17 cellular contexts compared by ENCODE assay signal in the genomic region with DNA sequence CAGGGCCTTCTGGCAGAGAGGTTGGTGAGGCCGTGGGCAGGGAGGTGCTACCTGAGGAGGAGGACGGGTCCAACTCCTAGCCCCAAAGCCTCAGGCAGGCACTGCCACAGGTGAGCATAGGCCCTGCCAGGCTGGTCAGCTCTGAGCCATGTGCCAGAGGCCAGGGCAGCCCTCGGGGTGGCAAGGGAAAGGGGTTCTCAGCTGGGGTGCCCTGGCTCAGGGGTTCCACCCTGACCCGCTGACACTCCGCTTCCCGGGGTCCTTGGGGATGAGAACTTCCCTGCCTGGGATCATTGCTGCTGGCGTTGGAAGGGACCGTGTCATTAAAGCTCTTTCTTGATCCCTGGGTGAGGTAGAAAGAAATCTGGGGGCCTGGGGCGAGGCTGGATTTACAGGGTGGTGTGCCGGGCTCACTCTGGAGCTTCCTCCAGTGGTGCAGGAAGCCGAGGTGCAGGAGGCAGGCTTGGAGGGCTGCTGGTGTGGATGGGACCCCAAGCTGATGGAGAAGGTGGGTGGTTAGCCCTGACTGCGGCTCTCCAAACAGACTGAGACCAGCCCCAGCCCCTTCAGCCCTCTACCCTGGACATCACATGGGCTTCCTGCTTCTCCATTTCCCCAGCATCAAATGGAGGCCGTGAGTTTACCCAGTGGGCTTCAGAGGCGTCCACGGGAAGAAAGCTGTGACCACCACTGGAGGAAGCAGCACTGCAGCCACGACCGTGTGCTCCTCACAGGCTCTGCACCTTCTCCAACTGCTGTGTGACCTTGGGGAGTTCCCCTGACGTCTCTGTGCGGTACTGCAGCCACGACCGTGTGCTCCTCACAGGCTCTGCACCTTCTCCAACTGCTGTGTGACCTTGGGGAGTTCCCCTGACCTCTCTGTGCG.
"Had no signal": no experiment of that assay in that cellular context is flagged by ENCODE, and none has a peak within 500 bp of the region (broad histone marks: within the 10 kb centered on the region; RNA-seq: fewer than 3 reads in every experiment).

No MANE protein-coding gene starts in this region.

- H3K4me1 ChIP-seq: colonic mucosa, left ventricle myocardium inferior, prostate gland, right lobe of liver, stomach had no signal

- ATAC-seq: esophagus mucosa, right lobe of liver, SK-N-SH treated with all-trans-retinoic acid at 6 μM for 48 hours had no signal

- H3K27ac ChIP-seq: colonic mucosa, left ventricle myocardium inferior, prostate gland, right lobe of liver, stomach, thoracic aorta had no signal

- H3K9me3 ChIP-seq: colonic mucosa, left ventricle myocardium inferior, prostate gland, right lobe of liver, thoracic aorta had no signal

- H3K4me3 ChIP-seq: colonic mucosa, left ventricle myocardium inferior, prostate gland, right lobe of liver, stomach, thoracic aorta had no signal

- FAIRE-seq: keratinocyte had no signal

- H3K9me3 Mint-ChIP-seq: natural killer cell treated with Interleukin-12 subunit alpha and Interleukin-12 subunit beta and Interleukin-15 and Interleukin-18, amount 100 ng/mL, for 72 hours had no signal

- H3K27me3 ChIP-seq: colonic mucosa, right lobe of liver had no signal

- H3K4me3 Mint-ChIP-seq: natural killer cell treated with Interleukin-12 subunit alpha and Interleukin-12 subunit beta and Interleukin-15 and Interleukin-18, amount 100 ng/mL, for 72 hours had no signal

- DNase-seq: activated CD4-positive, alpha-beta T cell treated with anti-CD3 and anti-CD28 coated beads for 48 hours; activated CD8-positive, alpha-beta memory T cell treated with anti-CD3 and anti-CD28 coated beads for 24 hours; activated naive CD4-positive, alpha-beta T cell treated with anti-CD3 and anti-CD28 coated beads, Interleukin-2, amount 50 U/mL, for 16 hours; caudate nucleus; colonic mucosa; hippocampal formation; left ventricle myocardium inferior; occipital lobe; stimulated activated CD4-positive, alpha-beta T cell treated with anti-CD3 and anti-CD28 coated beads, Interleukin-2, amount 100 ng/mL, for 24 hours; stomach had no signal

- H3K36me3 Mint-ChIP-seq: natural killer cell treated with Interleukin-12 subunit alpha and Interleukin-12 subunit beta and Interleukin-15 and Interleukin-18, amount 100 ng/mL, for 72 hours had no signal
